In the genomic region with DNA sequence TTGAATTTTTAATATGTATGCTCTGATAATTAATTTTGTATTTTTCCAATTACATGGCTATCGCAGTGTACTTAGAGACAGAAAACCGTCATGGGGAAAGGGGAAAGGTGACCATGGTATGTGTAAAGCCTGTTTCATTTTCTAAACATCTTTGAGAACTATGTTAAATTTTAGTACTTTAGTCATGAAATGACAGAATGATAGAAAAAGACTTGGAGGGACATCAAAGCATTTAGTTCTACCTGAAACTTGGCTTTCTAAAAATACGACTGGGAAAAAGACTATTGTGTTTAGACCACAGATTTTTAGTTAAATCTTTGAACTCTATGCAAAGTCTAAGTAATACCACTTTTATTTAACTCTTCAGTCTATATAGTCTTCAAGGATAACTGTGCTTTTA, we compare ENCODE assay signal across 14 cellular contexts. TPM values are rescaled to one million over a fixed set of nuclear protein-coding genes. Genes with fewer than 3 reads are reported as not detected.
DNase-seq lines count a peak whose midpoint lies in the region; ATAC-seq and TF ChIP-seq lines count a peak whose summit lies in the region.
"Had no signal": no experiment of that assay in that cellular context is flagged by ENCODE, and none has a peak within 500 bp of the region (broad histone marks: within the 10 kb centered on the region; RNA-seq: fewer than 3 reads in every experiment).

No MANE protein-coding gene starts in this region.

- H3K27ac Mint-ChIP-seq in activated naive CD8-positive, alpha-beta T cell treated with anti-CD3 and anti-CD28 coated beads, Interleukin-2, amount 10 ng/mL, durations not matched to agents 7 days and 5 days: no peak overlapping the region
- no peak overlapping the region for H3K27ac Mint-ChIP-seq in WTC11
- H3K27ac Mint-ChIP-seq: natural killer cell had no signal

- no peaks in the 10 kb centered on the region for H3K27me3 Mint-ChIP-seq in activated naive CD8-positive, alpha-beta T cell treated with anti-CD3 and anti-CD28 coated beads, Interleukin-2, amount 10 ng/mL, durations not matched to agents 7 days and 5 days
- no peaks in the 10 kb centered on the region for H3K27me3 Mint-ChIP-seq in WTC11 (ENCODE audit: low read depth)

- POLR2A ChIA-PET in activated naive CD8-positive, alpha-beta T cell treated with anti-CD3 and anti-CD28 coated beads, Interleukin-2, amount 10 ng/mL, durations not matched to agents 7 days and 5 days (lab: Charles Lee): no interaction called here
- POLR2A ChIA-PET in WTC11 (lab: Charles Lee): no interaction called here

- ATAC-seq in GM19043 (IDR thresholded peaks at IDR 0.05; ENCODE audit: low read depth, unreplicated experiment) (peak; percentile 49), HG02870 (IDR thresholded peaks at IDR 0.05; ENCODE audit: unreplicated experiment) (peak; percentile 57), HG03378 (IDR thresholded peaks at IDR 0.05; ENCODE audit: unreplicated experiment) (no peak), GM19455 (IDR thresholded peaks at IDR 0.05; ENCODE audit: unreplicated experiment) (no peak), WTC11 (no peak)
- no peak for ATAC-seq in activated naive CD8-positive, alpha-beta T cell treated with anti-CD3 and anti-CD28 coated beads, Interleukin-2, amount 10 ng/mL, durations not matched to agents 7 days and 5 days (ENCODE audit: low read depth)
- ATAC-seq: natural killer cell had no signal

- in situ Hi-C loops in GM13977 (cut with MboI; ENCODE audit: low pct_unique_long_range_greater_than_20kb, low sequenced_read_pairs, unreplicated experiment): no loop called here

- CTCF ChIA-PET in WTC11 (lab: Charles Lee): no interaction called here

- peaks cover 53% of the 10 kb centered on the region for H3K4me1 Mint-ChIP-seq in activated naive CD8-positive, alpha-beta T cell treated with anti-CD3 and anti-CD28 coated beads, Interleukin-2, amount 10 ng/mL, durations not matched to agents 7 days and 5 days
- peaks cover 6% of the 10 kb centered on the region for H3K4me1 Mint-ChIP-seq in WTC11

- H3K9me3 Mint-ChIP-seq in activated naive CD8-positive, alpha-beta T cell treated with anti-CD3 and anti-CD28 coated beads, Interleukin-2, amount 10 ng/mL, durations not matched to agents 7 days and 5 days: peaks cover 7% of the 10 kb centered on the region
- peaks cover 10% of the 10 kb centered on the region for H3K9me3 Mint-ChIP-seq in WTC11

- DNase-seq in GM13977 (ENCODE audit: low spot score) (peak; percentile 8), WTC11 (ENCODE audit: low spot score) (no peak)
- DNase-seq in activated naive CD8-positive, alpha-beta T cell treated with anti-CD3 and anti-CD28 coated beads, Interleukin-2, amount 10 ng/mL, durations not matched to agents 7 days and 5 days: no peak
- DNase-seq: activated effector memory CD4-positive, alpha-beta T cell treated with anti-CD3 and anti-CD28 coated beads, Interleukin-2, amount 50 U/mL, for 16 hours; BE2C; islet precursor cell; natural killer cell; NCI-H146; stimulated activated CD4-positive, alpha-beta T cell treated with anti-CD3 and anti-CD28 coated beads, Interleukin-4, amount 100 ng/mL, for 1 hour had no signal

- H3K4me3 Mint-ChIP-seq in activated naive CD8-positive, alpha-beta T cell treated with anti-CD3 and anti-CD28 coated beads, Interleukin-2, amount 10 ng/mL, durations not matched to agents 7 days and 5 days: peak overlapping the region; percentile 28
- no peak overlapping the region for H3K4me3 Mint-ChIP-seq in WTC11
- H3K4me3 Mint-ChIP-seq: natural killer cell had no signal

- TF ChIP-seq CTCF in GM13977 (IDR thresholded peaks at IDR 0.05; ENCODE audit: extremely low read depth, insufficient read depth, missing control alignments) (no peak), WTC11 (IDR thresholded peaks at IDR 0.05) (no peak)

- peaks cover 27% of the 10 kb centered on the region for H3K36me3 Mint-ChIP-seq in activated naive CD8-positive, alpha-beta T cell treated with anti-CD3 and anti-CD28 coated beads, Interleukin-2, amount 10 ng/mL, durations not matched to agents 7 days and 5 days
- H3K36me3 Mint-ChIP-seq in WTC11: peaks cover 2% of the 10 kb centered on the region; the same call in 1 of the 2 replicates
- H3K36me3 Mint-ChIP-seq: natural killer cell had no signal

TF ChIP-seq in WTC11, 78 proteins besides CTCF, POLR2A, EP300 and RAD21:
- TF ChIP-seq OVOL2 (CRISPR knock-in tag; IDR thresholded peaks at IDR 0.05; ENCODE audit: borderline replicate concordance): no peak
- no peak for TF ChIP-seq SP1 (CRISPR knock-in tag; conservative IDR thresholded peaks at IDR 0.05)
- no peak for TF ChIP-seq NFATC4 (CRISPR knock-in tag; IDR thresholded peaks at IDR 0.05)
- TF ChIP-seq, protein P1, sequence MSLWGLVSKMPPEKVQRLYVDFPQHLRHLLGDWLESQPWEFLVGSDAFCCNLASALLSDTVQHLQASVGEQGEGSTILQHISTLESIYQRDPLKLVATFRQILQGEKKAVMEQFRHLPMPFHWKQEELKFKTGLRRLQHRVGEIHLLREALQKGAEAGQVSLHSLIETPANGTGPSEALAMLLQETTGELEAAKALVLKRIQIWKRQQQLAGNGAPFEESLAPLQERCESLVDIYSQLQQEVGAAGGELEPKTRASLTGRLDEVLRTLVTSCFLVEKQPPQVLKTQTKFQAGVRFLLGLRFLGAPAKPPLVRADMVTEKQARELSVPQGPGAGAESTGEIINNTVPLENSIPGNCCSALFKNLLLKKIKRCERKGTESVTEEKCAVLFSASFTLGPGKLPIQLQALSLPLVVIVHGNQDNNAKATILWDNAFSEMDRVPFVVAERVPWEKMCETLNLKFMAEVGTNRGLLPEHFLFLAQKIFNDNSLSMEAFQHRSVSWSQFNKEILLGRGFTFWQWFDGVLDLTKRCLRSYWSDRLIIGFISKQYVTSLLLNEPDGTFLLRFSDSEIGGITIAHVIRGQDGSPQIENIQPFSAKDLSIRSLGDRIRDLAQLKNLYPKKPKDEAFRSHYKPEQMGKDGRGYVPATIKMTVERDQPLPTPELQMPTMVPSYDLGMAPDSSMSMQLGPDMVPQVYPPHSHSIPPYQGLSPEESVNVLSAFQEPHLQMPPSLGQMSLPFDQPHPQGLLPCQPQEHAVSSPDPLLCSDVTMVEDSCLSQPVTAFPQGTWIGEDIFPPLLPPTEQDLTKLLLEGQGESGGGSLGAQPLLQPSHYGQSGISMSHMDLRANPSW (CRISPR knock-in tag; conservative IDR thresholded peaks at IDR 0.05; ENCODE audit: low read depth): no peak
- TF ChIP-seq, protein P2, sequence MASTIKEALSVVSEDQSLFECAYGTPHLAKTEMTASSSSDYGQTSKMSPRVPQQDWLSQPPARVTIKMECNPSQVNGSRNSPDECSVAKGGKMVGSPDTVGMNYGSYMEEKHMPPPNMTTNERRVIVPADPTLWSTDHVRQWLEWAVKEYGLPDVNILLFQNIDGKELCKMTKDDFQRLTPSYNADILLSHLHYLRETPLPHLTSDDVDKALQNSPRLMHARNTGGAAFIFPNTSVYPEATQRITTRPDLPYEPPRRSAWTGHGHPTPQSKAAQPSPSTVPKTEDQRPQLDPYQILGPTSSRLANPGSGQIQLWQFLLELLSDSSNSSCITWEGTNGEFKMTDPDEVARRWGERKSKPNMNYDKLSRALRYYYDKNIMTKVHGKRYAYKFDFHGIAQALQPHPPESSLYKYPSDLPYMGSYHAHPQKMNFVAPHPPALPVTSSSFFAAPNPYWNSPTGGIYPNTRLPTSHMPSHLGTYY (CRISPR knock-in tag; IDR thresholded peaks at IDR 0.05): no peak

RNA-seq across cellular contexts. Expression of gene MAML2, which starts 54.1 kb away (rescaled TPM):
- total RNA-seq in activated naive CD8-positive, alpha-beta T cell treated with anti-CD3 and anti-CD28 coated beads, Interleukin-2, amount 10 ng/mL, durations not matched to agents 7 days and 5 days: 10 to 100 TPM; 18.6 to 20.5 TPM
- total RNA-seq in WTC11 (2021): 5.1 to 8.1 TPM (median 5.2 TPM) in 3 replicates
- total RNA-seq: G401 had no signal

Comparison
In these comparisons a context has a peak if more than half of its experiments do, and no peak if none do; other contexts are left out.
1. ATAC-seq: peak in GM19043 (single experiment) and HG02870 (single experiment); none in activated naive CD8-positive, alpha-beta T cell treated with anti-CD3 and anti-CD28 coated beads, Interleukin-2, amount 10 ng/mL, durations not matched to agents 7 days and 5 days (single experiment), HG03378 (single experiment), GM19455 (single experiment) and WTC11 (single experiment).